Comparison of ENCODE assay signal across 1 cellular context in the genomic region with DNA sequence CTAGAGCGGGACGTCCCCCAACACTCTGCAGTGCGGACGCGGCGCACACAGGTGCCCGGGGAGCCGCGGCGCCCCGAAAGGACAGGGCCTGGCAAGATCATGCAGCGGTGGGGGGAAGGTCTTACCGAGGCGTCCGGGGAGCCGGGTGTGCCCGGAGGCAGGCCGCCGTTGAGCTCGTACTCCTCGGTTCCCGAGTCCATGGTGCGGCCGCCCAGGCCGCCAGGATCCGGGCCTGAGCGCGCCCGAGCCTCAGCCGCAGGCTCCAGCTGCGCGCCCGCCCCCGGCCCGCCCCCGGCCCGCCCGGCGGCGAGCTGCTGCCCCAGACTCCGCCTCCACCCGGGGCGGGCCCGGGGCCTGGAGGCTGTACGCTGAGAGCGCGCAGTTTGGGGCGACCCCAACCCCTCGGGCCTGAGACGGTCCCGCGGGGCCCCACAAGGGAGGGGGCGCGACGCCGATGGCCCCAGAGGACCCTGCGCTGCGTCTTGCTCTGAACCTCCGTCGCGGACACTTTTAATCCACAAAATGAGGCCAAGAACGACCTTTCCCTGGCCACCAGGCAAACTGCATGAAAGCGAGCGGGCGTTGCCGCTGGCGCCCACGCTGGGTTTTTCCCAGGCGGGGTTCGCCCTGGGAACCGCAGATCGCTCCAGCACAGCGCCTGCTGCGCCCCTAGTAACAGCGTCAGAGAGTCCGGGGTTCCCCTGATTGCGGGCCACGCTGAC.
A peak's percentile ranks its signal among the peaks of the same experiment; 100 is the strongest.
TF ChIP-seq lines count a peak whose summit lies in the region.

A gene with protein sequence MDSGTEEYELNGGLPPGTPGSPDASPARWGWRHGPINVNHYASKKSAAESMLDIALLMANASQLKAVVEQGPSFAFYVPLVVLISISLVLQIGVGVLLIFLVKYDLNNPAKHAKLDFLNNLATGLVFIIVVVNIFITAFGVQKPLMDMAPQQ (minus strand): TSS at position 234 of the 722 bp plus-strand sequence. CDS start 34 bp downstream, at position 200.

TF ChIP-seq in HepG2, 621 proteins besides CTCF, POLR2A, EP300 and RAD21 (continued from another document and continues in another):
- TF ChIP-seq ZGPAT (CRISPR knock-in tag; IDR thresholded peaks at IDR 0.05) (peak; percentile 46; the same call in 1 of the 2 replicates), FOXC1 (CRISPR knock-in tag; IDR thresholded peaks at IDR 0.05; ENCODE audit: borderline replicate concordance) (peak; percentile 45; the same call in 1 of the 2 replicates), PHF20 (CRISPR knock-in tag; IDR thresholded peaks at IDR 0.05) (peak; percentile 33; the same call in 1 of the 2 replicates), SMARCC2 (IDR thresholded peaks at IDR 0.05) (no peak), RFXAP (CRISPR knock-in tag; IDR thresholded peaks at IDR 0.05; ENCODE audit: borderline replicate concordance) (no peak), CAMTA2 (CRISPR knock-in tag; IDR thresholded peaks at IDR 0.05; ENCODE audit: borderline replicate concordance) (no peak), CC2D1A (CRISPR knock-in tag; IDR thresholded peaks at IDR 0.05) (no peak), ZNF260 (CRISPR knock-in tag; IDR thresholded peaks at IDR 0.05; ENCODE audit: borderline replicate concordance, low read depth) (no peak), SMAD1 (CRISPR knock-in tag; IDR thresholded peaks at IDR 0.05; ENCODE audit: borderline replicate concordance, low read depth) (no peak), SPEN (CRISPR knock-in tag; IDR thresholded peaks at IDR 0.05; ENCODE audit: low read depth) (peak; percentile 43; the same call in 1 of the 2 replicates), ZBTB20 (CRISPR knock-in tag; IDR thresholded peaks at IDR 0.05; ENCODE audit: borderline replicate concordance, low read depth) (peak; percentile 42; the same call in 1 of the 2 replicates), NKX3-1 (CRISPR knock-in tag; IDR thresholded peaks at IDR 0.05) (0 out of 2 replicates have a peak, but pooled peaks have one; percentile 2), MTA3 (CRISPR knock-in tag; IDR thresholded peaks at IDR 0.05) (no peak), SP5 (CRISPR knock-in tag; IDR thresholded peaks at IDR 0.05; ENCODE audit: borderline replicate concordance, low read depth) (no peak), EED (CRISPR knock-in tag; IDR thresholded peaks at IDR 0.05) (0 out of 2 replicates have a peak, but pooled peaks have one; percentile 16), ZNF317 (CRISPR knock-in tag; IDR thresholded peaks at IDR 0.05) (peak; percentile 26; the same call in 1 of the 2 replicates), ZNF841 (CRISPR knock-in tag; IDR thresholded peaks at IDR 0.05; ENCODE audit: borderline replicate concordance) (no peak), ZBTB21 (CRISPR knock-in tag; IDR thresholded peaks at IDR 0.05) (no peak), SCMH1 (CRISPR knock-in tag; IDR thresholded peaks at IDR 0.05; ENCODE audit: borderline replicate concordance) (no peak), ZBTB49 (CRISPR knock-in tag; IDR thresholded peaks at IDR 0.05; ENCODE audit: borderline replicate concordance) (no peak), MAZ (IDR thresholded peaks at IDR 0.05; ENCODE audit: borderline replicate concordance, low read depth, low read length) (no peak; the same call in 1 of the 2 replicates), MAZ (CRISPR knock-in tag; IDR thresholded peaks at IDR 0.05; ENCODE audit: low read depth) (peak; percentile 30; the same call in 1 of the 2 replicates), ZNF776 (CRISPR knock-in tag; IDR thresholded peaks at IDR 0.05) (peak; percentile 58; the same call in 1 of the 2 replicates), KMT2B (CRISPR knock-in tag; IDR thresholded peaks at IDR 0.05) (peak; percentile 20; the same call in 1 of the 2 replicates)
- TF ChIP-seq, protein P1, sequence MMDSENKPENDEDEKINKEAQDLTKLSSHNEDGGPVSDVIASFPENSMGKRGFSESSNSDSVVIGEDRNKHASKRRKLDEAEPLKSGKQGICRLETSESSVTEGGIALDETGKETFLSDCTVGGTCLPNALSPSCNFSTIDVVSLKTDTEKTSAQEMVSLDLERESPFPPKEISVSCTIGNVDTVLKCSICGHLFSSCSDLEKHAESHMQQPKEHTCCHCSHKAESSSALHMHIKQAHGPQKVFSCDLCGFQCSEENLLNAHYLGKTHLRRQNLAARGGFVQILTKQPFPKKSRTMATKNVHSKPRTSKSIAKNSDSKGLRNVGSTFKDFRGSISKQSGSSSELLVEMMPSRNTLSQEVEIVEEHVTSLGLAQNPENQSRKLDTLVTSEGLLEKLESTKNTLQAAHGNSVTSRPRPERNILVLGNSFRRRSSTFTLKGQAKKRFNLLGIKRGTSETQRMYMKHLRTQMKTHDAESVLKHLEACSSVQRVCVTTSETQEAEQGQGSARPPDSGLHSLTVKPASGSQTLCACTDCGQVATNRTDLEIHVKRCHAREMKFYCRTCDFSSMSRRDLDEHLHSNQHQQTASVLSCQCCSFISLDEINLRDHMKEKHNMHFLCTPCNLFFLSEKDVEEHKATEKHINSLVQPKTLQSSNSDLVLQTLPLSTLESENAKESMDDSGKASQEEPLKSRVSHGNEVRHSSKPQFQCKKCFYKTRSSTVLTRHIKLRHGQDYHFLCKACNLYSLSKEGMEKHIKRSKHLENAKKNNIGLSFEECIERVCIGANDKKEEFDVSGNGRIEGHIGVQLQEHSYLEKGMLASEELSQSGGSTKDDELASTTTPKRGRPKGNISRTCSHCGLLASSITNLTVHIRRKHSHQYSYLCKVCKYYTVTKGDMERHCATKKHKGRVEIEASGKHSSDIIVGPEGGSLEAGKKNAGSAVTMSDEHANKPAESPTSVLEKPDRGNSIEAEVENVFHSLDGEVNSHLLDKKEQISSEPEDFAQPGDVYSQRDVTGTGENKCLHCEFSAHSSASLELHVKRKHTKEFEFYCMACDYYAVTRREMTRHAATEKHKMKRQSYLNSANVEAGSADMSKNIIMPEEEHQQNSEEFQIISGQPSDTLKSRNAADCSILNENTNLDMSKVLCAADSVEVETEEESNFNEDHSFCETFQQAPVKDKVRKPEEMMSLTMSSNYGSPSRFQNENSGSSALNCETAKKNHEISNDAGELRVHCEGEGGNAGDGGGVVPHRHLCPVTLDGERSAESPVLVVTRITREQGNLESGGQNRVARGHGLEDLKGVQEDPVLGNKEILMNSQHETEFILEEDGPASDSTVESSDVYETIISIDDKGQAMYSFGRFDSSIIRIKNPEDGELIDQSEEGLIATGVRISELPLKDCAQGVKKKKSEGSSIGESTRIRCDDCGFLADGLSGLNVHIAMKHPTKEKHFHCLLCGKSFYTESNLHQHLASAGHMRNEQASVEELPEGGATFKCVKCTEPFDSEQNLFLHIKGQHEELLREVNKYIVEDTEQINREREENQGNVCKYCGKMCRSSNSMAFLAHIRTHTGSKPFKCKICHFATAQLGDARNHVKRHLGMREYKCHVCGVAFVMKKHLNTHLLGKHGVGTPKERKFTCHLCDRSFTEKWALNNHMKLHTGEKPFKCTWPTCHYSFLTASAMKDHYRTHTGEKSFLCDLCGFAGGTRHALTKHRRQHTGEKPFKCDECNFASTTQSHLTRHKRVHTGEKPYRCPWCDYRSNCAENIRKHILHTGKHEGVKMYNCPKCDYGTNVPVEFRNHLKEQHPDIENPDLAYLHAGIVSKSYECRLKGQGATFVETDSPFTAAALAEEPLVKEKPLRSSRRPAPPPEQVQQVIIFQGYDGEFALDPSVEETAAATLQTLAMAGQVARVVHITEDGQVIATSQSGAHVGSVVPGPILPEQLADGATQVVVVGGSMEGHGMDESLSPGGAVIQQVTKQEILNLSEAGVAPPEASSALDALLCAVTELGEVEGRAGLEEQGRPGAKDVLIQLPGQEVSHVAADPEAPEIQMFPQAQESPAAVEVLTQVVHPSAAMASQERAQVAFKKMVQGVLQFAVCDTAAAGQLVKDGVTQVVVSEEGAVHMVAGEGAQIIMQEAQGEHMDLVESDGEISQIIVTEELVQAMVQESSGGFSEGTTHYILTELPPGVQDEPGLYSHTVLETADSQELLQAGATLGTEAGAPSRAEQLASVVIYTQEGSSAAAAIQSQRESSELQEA (CRISPR knock-in tag; IDR thresholded peaks at IDR 0.05; ENCODE audit: not compliant biosample characterization), result no peak
- TF ChIP-seq, protein P2, sequence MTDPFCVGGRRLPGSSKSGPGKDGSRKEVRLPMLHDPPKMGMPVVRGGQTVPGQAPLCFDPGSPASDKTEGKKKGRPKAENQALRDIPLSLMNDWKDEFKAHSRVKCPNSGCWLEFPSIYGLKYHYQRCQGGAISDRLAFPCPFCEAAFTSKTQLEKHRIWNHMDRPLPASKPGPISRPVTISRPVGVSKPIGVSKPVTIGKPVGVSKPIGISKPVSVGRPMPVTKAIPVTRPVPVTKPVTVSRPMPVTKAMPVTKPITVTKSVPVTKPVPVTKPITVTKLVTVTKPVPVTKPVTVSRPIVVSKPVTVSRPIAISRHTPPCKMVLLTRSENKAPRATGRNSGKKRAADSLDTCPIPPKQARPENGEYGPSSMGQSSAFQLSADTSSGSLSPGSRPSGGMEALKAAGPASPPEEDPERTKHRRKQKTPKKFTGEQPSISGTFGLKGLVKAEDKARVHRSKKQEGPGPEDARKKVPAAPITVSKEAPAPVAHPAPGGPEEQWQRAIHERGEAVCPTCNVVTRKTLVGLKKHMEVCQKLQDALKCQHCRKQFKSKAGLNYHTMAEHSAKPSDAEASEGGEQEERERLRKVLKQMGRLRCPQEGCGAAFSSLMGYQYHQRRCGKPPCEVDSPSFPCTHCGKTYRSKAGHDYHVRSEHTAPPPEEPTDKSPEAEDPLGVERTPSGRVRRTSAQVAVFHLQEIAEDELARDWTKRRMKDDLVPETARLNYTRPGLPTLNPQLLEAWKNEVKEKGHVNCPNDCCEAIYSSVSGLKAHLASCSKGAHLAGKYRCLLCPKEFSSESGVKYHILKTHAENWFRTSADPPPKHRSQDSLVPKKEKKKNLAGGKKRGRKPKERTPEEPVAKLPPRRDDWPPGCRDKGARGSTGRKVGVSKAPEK (CRISPR knock-in tag; IDR thresholded peaks at IDR 0.05; ENCODE audit: borderline replicate concordance), result no peak
- TF ChIP-seq, protein P3, sequence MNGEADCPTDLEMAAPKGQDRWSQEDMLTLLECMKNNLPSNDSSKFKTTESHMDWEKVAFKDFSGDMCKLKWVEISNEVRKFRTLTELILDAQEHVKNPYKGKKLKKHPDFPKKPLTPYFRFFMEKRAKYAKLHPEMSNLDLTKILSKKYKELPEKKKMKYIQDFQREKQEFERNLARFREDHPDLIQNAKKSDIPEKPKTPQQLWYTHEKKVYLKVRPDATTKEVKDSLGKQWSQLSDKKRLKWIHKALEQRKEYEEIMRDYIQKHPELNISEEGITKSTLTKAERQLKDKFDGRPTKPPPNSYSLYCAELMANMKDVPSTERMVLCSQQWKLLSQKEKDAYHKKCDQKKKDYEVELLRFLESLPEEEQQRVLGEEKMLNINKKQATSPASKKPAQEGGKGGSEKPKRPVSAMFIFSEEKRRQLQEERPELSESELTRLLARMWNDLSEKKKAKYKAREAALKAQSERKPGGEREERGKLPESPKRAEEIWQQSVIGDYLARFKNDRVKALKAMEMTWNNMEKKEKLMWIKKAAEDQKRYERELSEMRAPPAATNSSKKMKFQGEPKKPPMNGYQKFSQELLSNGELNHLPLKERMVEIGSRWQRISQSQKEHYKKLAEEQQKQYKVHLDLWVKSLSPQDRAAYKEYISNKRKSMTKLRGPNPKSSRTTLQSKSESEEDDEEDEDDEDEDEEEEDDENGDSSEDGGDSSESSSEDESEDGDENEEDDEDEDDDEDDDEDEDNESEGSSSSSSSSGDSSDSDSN (CRISPR knock-in tag; IDR thresholded peaks at IDR 0.05), result peak; percentile 88
- TF ChIP-seq, protein P4, sequence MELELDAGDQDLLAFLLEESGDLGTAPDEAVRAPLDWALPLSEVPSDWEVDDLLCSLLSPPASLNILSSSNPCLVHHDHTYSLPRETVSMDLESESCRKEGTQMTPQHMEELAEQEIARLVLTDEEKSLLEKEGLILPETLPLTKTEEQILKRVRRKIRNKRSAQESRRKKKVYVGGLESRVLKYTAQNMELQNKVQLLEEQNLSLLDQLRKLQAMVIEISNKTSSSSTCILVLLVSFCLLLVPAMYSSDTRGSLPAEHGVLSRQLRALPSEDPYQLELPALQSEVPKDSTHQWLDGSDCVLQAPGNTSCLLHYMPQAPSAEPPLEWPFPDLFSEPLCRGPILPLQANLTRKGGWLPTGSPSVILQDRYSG (CRISPR knock-in tag; IDR thresholded peaks at IDR 0.05), result no peak; the same call in 1 of the 2 replicates
- TF ChIP-seq, protein P5, sequence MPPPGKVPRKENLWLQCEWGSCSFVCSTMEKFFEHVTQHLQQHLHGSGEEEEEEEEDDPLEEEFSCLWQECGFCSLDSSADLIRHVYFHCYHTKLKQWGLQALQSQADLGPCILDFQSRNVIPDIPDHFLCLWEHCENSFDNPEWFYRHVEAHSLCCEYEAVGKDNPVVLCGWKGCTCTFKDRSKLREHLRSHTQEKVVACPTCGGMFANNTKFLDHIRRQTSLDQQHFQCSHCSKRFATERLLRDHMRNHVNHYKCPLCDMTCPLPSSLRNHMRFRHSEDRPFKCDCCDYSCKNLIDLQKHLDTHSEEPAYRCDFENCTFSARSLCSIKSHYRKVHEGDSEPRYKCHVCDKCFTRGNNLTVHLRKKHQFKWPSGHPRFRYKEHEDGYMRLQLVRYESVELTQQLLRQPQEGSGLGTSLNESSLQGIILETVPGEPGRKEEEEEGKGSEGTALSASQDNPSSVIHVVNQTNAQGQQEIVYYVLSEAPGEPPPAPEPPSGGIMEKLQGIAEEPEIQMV (CRISPR knock-in tag; IDR thresholded peaks at IDR 0.05; ENCODE audit: low read depth), result peak; percentile 59; the same call in 1 of the 2 replicates
